In the genomic region with DNA sequence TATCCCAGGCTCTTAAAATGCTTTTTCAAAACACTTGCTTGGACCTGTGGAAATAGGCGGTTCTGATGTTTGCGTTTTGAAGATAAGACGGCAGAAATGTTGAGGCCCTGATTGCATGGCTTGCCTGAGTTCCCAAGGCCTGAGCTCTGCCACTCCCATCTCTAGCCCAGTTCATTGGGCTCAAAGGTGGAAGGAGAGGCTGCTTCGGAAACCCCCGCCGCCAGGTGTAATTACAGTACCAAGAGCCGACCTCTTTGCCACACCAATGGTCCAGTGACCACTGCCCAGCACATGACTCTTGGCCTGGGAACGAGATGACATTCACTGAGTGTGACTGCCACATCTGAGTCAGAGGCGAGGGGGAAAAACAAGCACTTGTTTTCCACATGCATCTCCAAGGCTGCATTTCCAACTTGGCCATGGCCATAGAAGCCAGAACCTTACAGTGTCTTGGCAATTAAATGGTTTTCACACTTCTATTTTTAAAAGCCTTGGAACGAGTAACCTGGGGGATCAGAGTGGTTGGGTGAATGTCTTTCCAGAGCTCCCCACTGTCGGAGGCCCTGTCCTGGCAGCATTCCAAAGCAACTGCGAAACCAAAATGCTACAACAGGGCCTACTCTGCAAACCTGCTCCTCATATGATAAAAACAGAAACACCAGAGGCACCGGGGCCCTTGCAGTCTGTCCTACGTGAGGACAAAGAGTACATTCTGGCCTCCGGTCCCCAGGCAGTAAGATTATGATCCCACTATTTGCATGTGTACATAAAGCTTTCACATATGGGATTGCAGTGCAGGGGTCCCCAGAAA, we compare ENCODE assay signal across 1 cellular context.
TF ChIP-seq lines count a peak whose summit lies in the region.

No MANE protein-coding gene starts in this region.

TF ChIP-seq in K562, 482 proteins besides CTCF, POLR2A, EP300 and RAD21 (continued from another document and continues in another):
- TF ChIP-seq KLF6 (CRISPR knock-in tag; IDR thresholded peaks at IDR 0.05; ENCODE audit: borderline replicate concordance) (no peak), PURB (CRISPR knock-in tag; IDR thresholded peaks at IDR 0.05; ENCODE audit: low read depth) (no peak), ZNF175 (CRISPR knock-in tag; IDR thresholded peaks at IDR 0.05; ENCODE audit: low read depth) (peak; percentile 75; the same call in 1 of the 2 replicates), ZNF77 (CRISPR knock-in tag; IDR thresholded peaks at IDR 0.05) (no peak), NELFE (IDR thresholded peaks at IDR 0.05; ENCODE audit: insufficient read depth, insufficient read length) (no peak), ZNF174 (CRISPR knock-in tag; IDR thresholded peaks at IDR 0.05) (no peak), NBN (IDR thresholded peaks at IDR 0.05; ENCODE audit: low read depth) (peak; percentile 41; the same call in 1 of the 2 replicates), SNIP1 (IDR thresholded peaks at IDR 0.05; ENCODE audit: low read depth) (no peak), LARP7 (IDR thresholded peaks at IDR 0.05) (no peak), KLF16 (IDR thresholded peaks at IDR 0.05) (no peak), RBBP5 (IDR thresholded peaks at IDR 0.05; ENCODE audit: borderline replicate concordance, insufficient read depth, low read length, poor library complexity, severe bottlenecking) (no peak), ZNF140 (CRISPR knock-in tag; IDR thresholded peaks at IDR 0.05) (no peak), ZNF586 (CRISPR knock-in tag; conservative IDR thresholded peaks at IDR 0.05) (no peak), TCFL5 (CRISPR knock-in tag; conservative IDR thresholded peaks at IDR 0.05) (no peak), BDP1 (IDR thresholded peaks at IDR 0.05; ENCODE audit: insufficient read depth, insufficient read length) (no peak), ZNF324 (CRISPR knock-in tag; IDR thresholded peaks at IDR 0.05) (no peak), CHD1 (IDR thresholded peaks at IDR 0.05; ENCODE audit: low read length) (no peak), ELF1 (tag; IDR thresholded peaks at IDR 0.05) (no peak), BRD9 (IDR thresholded peaks at IDR 0.05; ENCODE audit: low read depth, partially characterized antibody) (no peak), NFRKB (IDR thresholded peaks at IDR 0.05; ENCODE audit: low read depth) (peak; percentile 49; the same call in 1 of the 2 replicates), CBX1 (IDR thresholded peaks at IDR 0.05; ENCODE audit: low read depth) (no peak), ATF7 (IDR thresholded peaks at IDR 0.05) (0 out of 2 replicates have a peak, but pooled peaks have one; percentile 31), GABPB2 (CRISPR knock-in tag; conservative IDR thresholded peaks at IDR 0.05) (no peak), ZNF644 (tag; IDR thresholded peaks at IDR 0.05; ENCODE audit: low read depth) (0 out of 2 replicates have a peak, but pooled peaks have one; percentile 52), STAT5A (IDR thresholded peaks at IDR 0.05; ENCODE audit: borderline replicate concordance, low read length) (no peak), ZNF134 (CRISPR knock-in tag; conservative IDR thresholded peaks at IDR 0.05) (no peak), MAFF (IDR thresholded peaks at IDR 0.05; ENCODE audit: low read length) (no peak), CXXC5 (CRISPR knock-in tag; IDR thresholded peaks at IDR 0.05) (peak; percentile 73), ZNF354B (CRISPR knock-in tag; IDR thresholded peaks at IDR 0.05) (no peak), ZNF347 (CRISPR knock-in tag; IDR thresholded peaks at IDR 0.05; ENCODE audit: low read depth) (no peak), EWSR1 (IDR thresholded peaks at IDR 0.05; ENCODE audit: borderline replicate concordance, low read depth, partially characterized antibody) (no peak), ZNF584 (CRISPR knock-in tag; IDR thresholded peaks at IDR 0.05; ENCODE audit: low read depth) (peak; percentile 77), RB1 (IDR thresholded peaks at IDR 0.05; ENCODE audit: low read depth) (peak; percentile 15; the same call in 1 of the 2 replicates), ZNF76 (CRISPR knock-in tag; IDR thresholded peaks at IDR 0.05; ENCODE audit: borderline replicate concordance) (no peak), NR3C1 (CRISPR knock-in tag; IDR thresholded peaks at IDR 0.05) (no peak), IFI16 (CRISPR knock-in tag; IDR thresholded peaks at IDR 0.05) (no peak), E2F3 (CRISPR knock-in tag; IDR thresholded peaks at IDR 0.05) (no peak), CHD2 (IDR thresholded peaks at IDR 0.05; ENCODE audit: low read depth, low read length) (no peak), DNMT1 (IDR thresholded peaks at IDR 0.05) (no peak), ZNF143 (CRISPR knock-in tag; IDR thresholded peaks at IDR 0.05) (no peak), ZNF778 (CRISPR knock-in tag; IDR thresholded peaks at IDR 0.05) (no peak), HNRNPLL (IDR thresholded peaks at IDR 0.05; ENCODE audit: low read depth, low read length, poor library complexity, severe bottlenecking) (no peak)
- TF ChIP-seq, protein P1, sequence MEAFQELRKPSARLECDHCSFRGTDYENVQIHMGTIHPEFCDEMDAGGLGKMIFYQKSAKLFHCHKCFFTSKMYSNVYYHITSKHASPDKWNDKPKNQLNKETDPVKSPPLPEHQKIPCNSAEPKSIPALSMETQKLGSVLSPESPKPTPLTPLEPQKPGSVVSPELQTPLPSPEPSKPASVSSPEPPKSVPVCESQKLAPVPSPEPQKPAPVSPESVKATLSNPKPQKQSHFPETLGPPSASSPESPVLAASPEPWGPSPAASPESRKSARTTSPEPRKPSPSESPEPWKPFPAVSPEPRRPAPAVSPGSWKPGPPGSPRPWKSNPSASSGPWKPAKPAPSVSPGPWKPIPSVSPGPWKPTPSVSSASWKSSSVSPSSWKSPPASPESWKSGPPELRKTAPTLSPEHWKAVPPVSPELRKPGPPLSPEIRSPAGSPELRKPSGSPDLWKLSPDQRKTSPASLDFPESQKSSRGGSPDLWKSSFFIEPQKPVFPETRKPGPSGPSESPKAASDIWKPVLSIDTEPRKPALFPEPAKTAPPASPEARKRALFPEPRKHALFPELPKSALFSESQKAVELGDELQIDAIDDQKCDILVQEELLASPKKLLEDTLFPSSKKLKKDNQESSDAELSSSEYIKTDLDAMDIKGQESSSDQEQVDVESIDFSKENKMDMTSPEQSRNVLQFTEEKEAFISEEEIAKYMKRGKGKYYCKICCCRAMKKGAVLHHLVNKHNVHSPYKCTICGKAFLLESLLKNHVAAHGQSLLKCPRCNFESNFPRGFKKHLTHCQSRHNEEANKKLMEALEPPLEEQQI (IDR thresholded peaks at IDR 0.05), result no peak
- TF ChIP-seq, protein P2, sequence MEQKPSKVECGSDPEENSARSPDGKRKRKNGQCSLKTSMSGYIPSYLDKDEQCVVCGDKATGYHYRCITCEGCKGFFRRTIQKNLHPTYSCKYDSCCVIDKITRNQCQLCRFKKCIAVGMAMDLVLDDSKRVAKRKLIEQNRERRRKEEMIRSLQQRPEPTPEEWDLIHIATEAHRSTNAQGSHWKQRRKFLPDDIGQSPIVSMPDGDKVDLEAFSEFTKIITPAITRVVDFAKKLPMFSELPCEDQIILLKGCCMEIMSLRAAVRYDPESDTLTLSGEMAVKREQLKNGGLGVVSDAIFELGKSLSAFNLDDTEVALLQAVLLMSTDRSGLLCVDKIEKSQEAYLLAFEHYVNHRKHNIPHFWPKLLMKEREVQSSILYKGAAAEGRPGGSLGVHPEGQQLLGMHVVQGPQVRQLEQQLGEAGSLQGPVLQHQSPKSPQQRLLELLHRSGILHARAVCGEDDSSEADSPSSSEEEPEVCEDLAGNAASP (IDR thresholded peaks at IDR 0.05), result no peak
- TF ChIP-seq, protein P3, sequence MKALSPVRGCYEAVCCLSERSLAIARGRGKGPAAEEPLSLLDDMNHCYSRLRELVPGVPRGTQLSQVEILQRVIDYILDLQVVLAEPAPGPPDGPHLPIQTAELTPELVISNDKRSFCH (CRISPR knock-in tag; IDR thresholded peaks at IDR 0.05), result no peak
- TF ChIP-seq, protein P3 (tag; IDR thresholded peaks at IDR 0.05), result no peak
- TF ChIP-seq, protein P4, sequence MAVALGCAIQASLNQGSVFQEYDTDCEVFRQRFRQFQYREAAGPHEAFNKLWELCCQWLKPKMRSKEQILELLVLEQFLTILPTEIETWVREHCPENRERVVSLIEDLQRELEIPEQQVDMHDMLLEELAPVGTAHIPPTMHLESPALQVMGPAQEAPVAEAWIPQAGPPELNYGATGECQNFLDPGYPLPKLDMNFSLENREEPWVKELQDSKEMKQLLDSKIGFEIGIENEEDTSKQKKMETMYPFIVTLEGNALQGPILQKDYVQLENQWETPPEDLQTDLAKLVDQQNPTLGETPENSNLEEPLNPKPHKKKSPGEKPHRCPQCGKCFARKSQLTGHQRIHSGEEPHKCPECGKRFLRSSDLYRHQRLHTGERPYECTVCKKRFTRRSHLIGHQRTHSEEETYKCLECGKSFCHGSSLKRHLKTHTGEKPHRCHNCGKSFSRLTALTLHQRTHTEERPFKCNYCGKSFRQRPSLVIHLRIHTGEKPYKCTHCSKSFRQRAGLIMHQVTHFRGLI (CRISPR knock-in tag; IDR thresholded peaks at IDR 0.05), result no peak
- TF ChIP-seq, protein P5, sequence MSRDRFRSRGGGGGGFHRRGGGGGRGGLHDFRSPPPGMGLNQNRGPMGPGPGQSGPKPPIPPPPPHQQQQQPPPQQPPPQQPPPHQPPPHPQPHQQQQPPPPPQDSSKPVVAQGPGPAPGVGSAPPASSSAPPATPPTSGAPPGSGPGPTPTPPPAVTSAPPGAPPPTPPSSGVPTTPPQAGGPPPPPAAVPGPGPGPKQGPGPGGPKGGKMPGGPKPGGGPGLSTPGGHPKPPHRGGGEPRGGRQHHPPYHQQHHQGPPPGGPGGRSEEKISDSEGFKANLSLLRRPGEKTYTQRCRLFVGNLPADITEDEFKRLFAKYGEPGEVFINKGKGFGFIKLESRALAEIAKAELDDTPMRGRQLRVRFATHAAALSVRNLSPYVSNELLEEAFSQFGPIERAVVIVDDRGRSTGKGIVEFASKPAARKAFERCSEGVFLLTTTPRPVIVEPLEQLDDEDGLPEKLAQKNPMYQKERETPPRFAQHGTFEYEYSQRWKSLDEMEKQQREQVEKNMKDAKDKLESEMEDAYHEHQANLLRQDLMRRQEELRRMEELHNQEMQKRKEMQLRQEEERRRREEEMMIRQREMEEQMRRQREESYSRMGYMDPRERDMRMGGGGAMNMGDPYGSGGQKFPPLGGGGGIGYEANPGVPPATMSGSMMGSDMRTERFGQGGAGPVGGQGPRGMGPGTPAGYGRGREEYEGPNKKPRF (IDR thresholded peaks at IDR 0.05; ENCODE audit: low read depth, low read length), result no peak
- TF ChIP-seq, protein P6, sequence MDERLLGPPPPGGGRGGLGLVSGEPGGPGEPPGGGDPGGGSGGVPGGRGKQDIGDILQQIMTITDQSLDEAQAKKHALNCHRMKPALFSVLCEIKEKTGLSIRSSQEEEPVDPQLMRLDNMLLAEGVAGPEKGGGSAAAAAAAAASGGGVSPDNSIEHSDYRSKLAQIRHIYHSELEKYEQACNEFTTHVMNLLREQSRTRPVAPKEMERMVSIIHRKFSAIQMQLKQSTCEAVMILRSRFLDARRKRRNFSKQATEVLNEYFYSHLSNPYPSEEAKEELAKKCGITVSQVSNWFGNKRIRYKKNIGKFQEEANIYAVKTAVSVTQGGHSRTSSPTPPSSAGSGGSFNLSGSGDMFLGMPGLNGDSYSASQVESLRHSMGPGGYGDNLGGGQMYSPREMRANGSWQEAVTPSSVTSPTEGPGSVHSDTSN (CRISPR knock-in tag; IDR thresholded peaks at IDR 0.05; ENCODE audit: low read depth), result no peak
- TF ChIP-seq, protein P6 (tag; conservative IDR thresholded peaks at IDR 0.05; ENCODE audit: low read depth), result no peak
- TF ChIP-seq, protein P7, sequence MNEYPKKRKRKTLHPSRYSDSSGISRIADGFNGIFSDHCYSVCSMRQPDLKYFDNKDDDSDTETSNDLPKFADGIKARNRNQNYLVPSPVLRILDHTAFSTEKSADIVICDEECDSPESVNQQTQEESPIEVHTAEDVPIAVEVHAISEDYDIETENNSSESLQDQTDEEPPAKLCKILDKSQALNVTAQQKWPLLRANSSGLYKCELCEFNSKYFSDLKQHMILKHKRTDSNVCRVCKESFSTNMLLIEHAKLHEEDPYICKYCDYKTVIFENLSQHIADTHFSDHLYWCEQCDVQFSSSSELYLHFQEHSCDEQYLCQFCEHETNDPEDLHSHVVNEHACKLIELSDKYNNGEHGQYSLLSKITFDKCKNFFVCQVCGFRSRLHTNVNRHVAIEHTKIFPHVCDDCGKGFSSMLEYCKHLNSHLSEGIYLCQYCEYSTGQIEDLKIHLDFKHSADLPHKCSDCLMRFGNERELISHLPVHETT (CRISPR knock-in tag; conservative IDR thresholded peaks at IDR 0.05 in 1 of 2, IDR thresholded peaks at IDR 0.05 in 1 of 2), result 0 out of 4 replicates have a peak, but pooled peaks of 1 of the 2 experiments have one; percentile 59
- TF ChIP-seq, protein P8, sequence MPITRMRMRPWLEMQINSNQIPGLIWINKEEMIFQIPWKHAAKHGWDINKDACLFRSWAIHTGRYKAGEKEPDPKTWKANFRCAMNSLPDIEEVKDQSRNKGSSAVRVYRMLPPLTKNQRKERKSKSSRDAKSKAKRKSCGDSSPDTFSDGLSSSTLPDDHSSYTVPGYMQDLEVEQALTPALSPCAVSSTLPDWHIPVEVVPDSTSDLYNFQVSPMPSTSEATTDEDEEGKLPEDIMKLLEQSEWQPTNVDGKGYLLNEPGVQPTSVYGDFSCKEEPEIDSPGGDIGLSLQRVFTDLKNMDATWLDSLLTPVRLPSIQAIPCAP (CRISPR knock-in tag; IDR thresholded peaks at IDR 0.05; ENCODE audit: borderline replicate concordance), result no peak
